9 cellular contexts compared by ENCODE assay signal in genomic region chr1:53860967-53861411, GRCh38. TPM values are rescaled to one million over a fixed set of nuclear protein-coding genes. Genes with fewer than 3 reads are reported as not detected.
A peak's percentile ranks its signal among the peaks of the same experiment; 100 is the strongest.
DNase-seq lines count a peak whose midpoint lies in the region; ATAC-seq and TF ChIP-seq lines count a peak whose summit lies in the region.
"Had no signal": no experiment of that assay in that cellular context is flagged by ENCODE, and none has a peak within 500 bp of the region (broad histone marks: within the 10 kb centered on the region; RNA-seq: fewer than 3 reads in every experiment).

No MANE protein-coding gene starts in this region.

- no peaks in the 10 kb centered on the region for H3K27me3 ChIP-seq in Karpas-422 (ENCODE audit: low read length)
- H3K27me3 ChIP-seq in left ventricle myocardium inferior (ENCODE audit: low read depth), result no peaks in the 10 kb centered on the region
- H3K27me3 ChIP-seq in sigmoid colon, result no peaks in the 10 kb centered on the region

- peak; percentile 65 to 84 for ATAC-seq in activated naive CD4-positive, alpha-beta T cell treated with anti-CD3 and anti-CD28 coated beads, Interleukin-2, amount 50 U/mL, for 72 hours
- ATAC-seq in HG02610 (IDR thresholded peaks at IDR 0.05; ENCODE audit: unreplicated experiment), result no peak

- H3K9me2 ChIP-seq in Karpas-422 (replicated peaks; ENCODE audit: insufficient read depth, low read length), result no peaks in the 10 kb centered on the region

- H3K4me2 ChIP-seq in Karpas-422 (ENCODE audit: low read depth, low read length, poor library complexity, severe bottlenecking), result peak overlapping the region; percentile 44

- peak overlapping the region; percentile 99 for H3K27ac ChIP-seq in Karpas-422 (ENCODE audit: low read length)
- H3K27ac ChIP-seq in left ventricle myocardium inferior (replicated peaks), result no peak overlapping the region
- H3K27ac ChIP-seq in sigmoid colon, result no peak overlapping the region

- H3K4me3 ChIP-seq in Karpas-422 (ENCODE audit: low read length), result no peak overlapping the region
- no peak overlapping the region for H3K4me3 ChIP-seq in left ventricle myocardium inferior
- H3K4me3 ChIP-seq in sigmoid colon, result no peak overlapping the region

- H3K79me2 ChIP-seq in Karpas-422 (ENCODE audit: low read length), result no peaks in the 10 kb centered on the region

- H3K9me3 ChIP-seq in Karpas-422 (ENCODE audit: low read length), result no peaks in the 10 kb centered on the region
- H3K9me3 ChIP-seq in left ventricle myocardium inferior (replicated peaks), result no peaks in the 10 kb centered on the region
- no peaks in the 10 kb centered on the region for H3K9me3 ChIP-seq in sigmoid colon

- DNase-seq in NCI-H1417 (lab: John Stamatoyannopoulos, UW) (peak; percentile 40 to 76 (median 52)), NCI-H1417 treated with DMSO at 0.1 percent for 48 hours (lab: John Stamatoyannopoulos, UW) (no peak), Karpas-422 (peak; percentile 90), RPMI8226 (peak; percentile 77), left ventricle myocardium inferior (no peak), sigmoid colon (no peak)
- peak in 1 of 2 donors; percentile 61 for DNase-seq in activated naive CD4-positive, alpha-beta T cell treated with anti-CD3 and anti-CD28 coated beads, Interleukin-2, amount 50 U/mL, for 72 hours (ENCODE audit: low spot score in 2 of 2)

- TF ChIP-seq CTCF in left ventricle myocardium inferior (IDR thresholded peaks at IDR 0.05; ENCODE audit: borderline replicate concordance) (peak; percentile 78), sigmoid colon (IDR thresholded peaks at IDR 0.05) (peak; percentile 22 to 67 (median 42))

- TF ChIP-seq POLR2A in sigmoid colon (IDR thresholded peaks at IDR 0.05), result no peak

- H3K9ac ChIP-seq in Karpas-422 (ENCODE audit: low read length), result peak overlapping the region; percentile 40; the same call in 1 of the 2 replicates

- peaks cover 51% of the 10 kb centered on the region for H3K4me1 ChIP-seq in Karpas-422 (ENCODE audit: low read length)
- no peaks in the 10 kb centered on the region for H3K4me1 ChIP-seq in left ventricle myocardium inferior
- H3K4me1 ChIP-seq in sigmoid colon, result no peaks in the 10 kb centered on the region

- no peak for TF ChIP-seq EP300 in sigmoid colon (IDR thresholded peaks at IDR 0.05)

- no peaks in the 10 kb centered on the region for H3K9me3 Mint-ChIP-seq in activated naive CD4-positive, alpha-beta T cell treated with anti-CD3 and anti-CD28 coated beads, Interleukin-2, amount 50 U/mL, for 72 hours

- H4K20me1 ChIP-seq in Karpas-422 (ENCODE audit: insufficient read depth, low read depth, low read length), result no peaks in the 10 kb centered on the region

- H2AFZ ChIP-seq in Karpas-422 (ENCODE audit: low read length), result no peak overlapping the region

- H3K27ac Mint-ChIP-seq in activated naive CD4-positive, alpha-beta T cell treated with anti-CD3 and anti-CD28 coated beads, Interleukin-2, amount 50 U/mL, for 72 hours, result peak overlapping the region in 1 of 2 donors; percentile 34

- H3K36me3 ChIP-seq in Karpas-422 (ENCODE audit: insufficient read depth, low read length) (no peaks in the 10 kb centered on the region; the same call in 1 of the 2 replicates), left ventricle myocardium inferior (peaks cover 64% of the 10 kb centered on the region), sigmoid colon (peaks cover 28 to 82% (median 32%) of the 10 kb centered on the region in 4 donors)

- intact Hi-C loops in left ventricle myocardium inferior (cut with micrococcal nuclease), result no loop called here
- intact Hi-C loops in sigmoid colon (cut with DNase I), result no loop called here

- H3K36me3 Mint-ChIP-seq in activated naive CD4-positive, alpha-beta T cell treated with anti-CD3 and anti-CD28 coated beads, Interleukin-2, amount 50 U/mL, for 72 hours, result peaks cover 0 to 2% of the 10 kb centered on the region in 2 donors

RNA-seq across cellular contexts. Expression of gene NDC1, which starts 22.9 kb away (rescaled TPM):
- 36.7 and 130 TPM in 2 replicates for total RNA-seq in Karpas-422 (2014; rRNA removed; shearing (Covaris generic); ENCODE audit: low replicate concordance)
- 10 to 100 TPM; 17.0 to 33.3 TPM for total RNA-seq in activated naive CD4-positive, alpha-beta T cell treated with anti-CD3 and anti-CD28 coated beads, Interleukin-2, amount 50 U/mL, for 72 hours
- 5.7 TPM for total RNA-seq in left ventricle myocardium inferior
- 10 to 100 TPM in 2 of 4 donors, 1 to 10 TPM in 2; 7.6 to 11.4 (median 10.2) TPM for total RNA-seq in sigmoid colon
- polyA plus RNA-seq in sigmoid colon, result 10 to 100 TPM in 1 of 3 donors, 1 to 10 TPM in 2; 1.8 to 15.4 (median 3.0) TPM

RNA-seq across cellular contexts. Expression of gene YIPF1, which starts 28.6 kb away (rescaled TPM):
- 46.5 and 87.4 TPM in 2 replicates for total RNA-seq in Karpas-422 (2014; rRNA removed; shearing (Covaris generic); ENCODE audit: low replicate concordance)
- 10 to 100 TPM; 18.1 to 21.8 TPM for total RNA-seq in activated naive CD4-positive, alpha-beta T cell treated with anti-CD3 and anti-CD28 coated beads, Interleukin-2, amount 50 U/mL, for 72 hours
- 13.9 TPM for total RNA-seq in left ventricle myocardium inferior
- 10 to 100 TPM; 13.3 to 23.3 (median 18.8) TPM for total RNA-seq in sigmoid colon
- polyA plus RNA-seq in sigmoid colon, result 10 to 100 TPM; 24.5 to 28.0 (median 27.6) TPM

RNA-seq across cellular contexts. Expression of gene DIO1, which starts 33.0 kb away (rescaled TPM):
- not detected in 2 replicates for total RNA-seq in Karpas-422 (2014; rRNA removed; shearing (Covaris generic); ENCODE audit: low replicate concordance)
- not detected for total RNA-seq in activated naive CD4-positive, alpha-beta T cell treated with anti-CD3 and anti-CD28 coated beads, Interleukin-2, amount 50 U/mL, for 72 hours
- total RNA-seq in left ventricle myocardium inferior (not detected), sigmoid colon (not detected)
- not detected for polyA plus RNA-seq in sigmoid colon
- total RNA-seq: frontal cortex had no signal

Comparison
In these comparisons a context has a peak if more than half of its experiments do, and no peak if none do; other contexts are left out.
1. DNase-seq: peak in NCI-H1417 (3 of 3), Karpas-422 (single experiment) and RPMI8226 (single experiment); none in NCI-H1417 treated with DMSO at 0.1 percent for 48 hours (single experiment), left ventricle myocardium inferior (single experiment) and sigmoid colon (single experiment).